ENCODE assay signal across 24 cellular contexts in genomic region chr6:33742837-33743236, GRCh38. TPM values are rescaled to one million over a fixed set of nuclear protein-coding genes. Genes with fewer than 3 reads are reported as not detected.
DNase-seq lines count a peak whose midpoint lies in the region; ATAC-seq and TF ChIP-seq lines count a peak whose summit lies in the region.
"Had no signal": no experiment of that assay in that cellular context is flagged by ENCODE, and none has a peak within 500 bp of the region (broad histone marks: within the 10 kb centered on the region; RNA-seq: fewer than 3 reads in every experiment).

No MANE protein-coding gene starts in this region.

- H3K4me1 ChIP-seq in GM23338 (ENCODE audit: insufficient read depth) (peaks cover 20% of the 10 kb centered on the region), skeletal muscle satellite cell (ENCODE audit: control insufficient read depth, insufficient read depth, low read length) (peaks cover 72% of the 10 kb centered on the region)

- H3K9me3 Mint-ChIP-seq in GM23338 (no peaks in the 10 kb centered on the region), brain (peaks cover 0 to 2% (median 0%) of the 10 kb centered on the region in 5 experiments)
- H3K9me3 Mint-ChIP-seq: activated naive CD8-positive, alpha-beta T cell treated with anti-CD3 and anti-CD28 coated beads, Interleukin-2, amount 10 ng/mL, durations not matched to agents 7 days and 5 days; CD4-positive, CD25-positive, alpha-beta regulatory T cell; HFFc6; naive B cell had no signal

- no peak for TF ChIP-seq CTCF in GM23338 (conservative IDR thresholded peaks at IDR 0.05; ENCODE audit: low read depth in 2 of 2)
- TF ChIP-seq CTCF in brain (conservative IDR thresholded peaks at IDR 0.05), result no peak

- no peak overlapping the region for H2AFZ ChIP-seq in GM23338

- no peak overlapping the region for H3K4me3 Mint-ChIP-seq in GM23338
- H3K4me3 Mint-ChIP-seq in brain, result peak overlapping the region in 1 of 5 experiments; percentile 39
- H3K4me3 Mint-ChIP-seq: activated naive CD8-positive, alpha-beta T cell treated with anti-CD3 and anti-CD28 coated beads, Interleukin-2, amount 10 ng/mL, durations not matched to agents 7 days and 5 days; CD4-positive, CD25-positive, alpha-beta regulatory T cell; HFFc6; naive B cell had no signal

- no peaks in the 10 kb centered on the region for H3F3A ChIP-seq in GM23338 (replicated peaks; ENCODE audit: low read depth)

- no peaks in the 10 kb centered on the region for H4K20me1 ChIP-seq in GM23338 (replicated peaks; ENCODE audit: insufficient read depth)

- H3K27ac Mint-ChIP-seq in GM23338 (no peak overlapping the region; the same call in 1 of the 2 replicates), brain (peak overlapping the region in 4 of 5 experiments; percentile 14 to 88 (median 62))
- H3K27ac Mint-ChIP-seq: activated naive CD8-positive, alpha-beta T cell treated with anti-CD3 and anti-CD28 coated beads, Interleukin-2, amount 10 ng/mL, durations not matched to agents 7 days and 5 days; HFFc6; naive B cell had no signal

- H3K4me2 ChIP-seq in GM23338, result no peak overlapping the region
- H3K4me2 ChIP-seq in skeletal muscle satellite cell (ENCODE audit: low read length), result peak overlapping the region; percentile 84
- H3K4me2 ChIP-seq: KMS-11, SK-N-SH had no signal

- no peaks in the 10 kb centered on the region for H3K27me3 ChIP-seq in GM23338 (ENCODE audit: insufficient read depth)
- no peaks in the 10 kb centered on the region for H3K27me3 ChIP-seq in skeletal muscle satellite cell (ENCODE audit: control insufficient read depth, insufficient read depth, low read length)
- H3K27me3 ChIP-seq: pancreas, right lobe of liver had no signal

- H3K27ac ChIP-seq in GM23338 (ENCODE audit: low read depth), result no peak overlapping the region
- H3K27ac ChIP-seq: KMS-11, suprapubic skin, WERI-Rb-1 had no signal

- no peaks in the 10 kb centered on the region for H3K9me2 ChIP-seq in GM23338 (ENCODE audit: insufficient read depth)
- H3K9me2 ChIP-seq: SK-N-SH had no signal

- H3K4me1 Mint-ChIP-seq in GM23338 (peaks cover 36% of the 10 kb centered on the region), brain (peaks cover 65% of the 10 kb centered on the region)
- H3K4me1 Mint-ChIP-seq: activated naive CD8-positive, alpha-beta T cell treated with anti-CD3 and anti-CD28 coated beads, Interleukin-2, amount 10 ng/mL, durations not matched to agents 7 days and 5 days had no signal

- H3K36me3 Mint-ChIP-seq in GM23338 (ENCODE audit: low read depth) (no peaks in the 10 kb centered on the region), brain (no peaks in the 10 kb centered on the region)
- H3K36me3 Mint-ChIP-seq: activated naive CD8-positive, alpha-beta T cell treated with anti-CD3 and anti-CD28 coated beads, Interleukin-2, amount 10 ng/mL, durations not matched to agents 7 days and 5 days; CD4-positive, CD25-positive, alpha-beta regulatory T cell; naive B cell had no signal

- H3K79me2 ChIP-seq in GM23338 (replicated peaks; ENCODE audit: insufficient read depth), result no peaks in the 10 kb centered on the region

- no peak overlapping the region for H3K4me3 ChIP-seq in GM23338
- peak overlapping the region; percentile 42 for H3K4me3 ChIP-seq in skeletal muscle satellite cell (ENCODE audit: low read length)
- H3K4me3 ChIP-seq: pancreas, right lobe of liver, suprapubic skin had no signal

- peaks cover 5% of the 10 kb centered on the region for H3K27me3 Mint-ChIP-seq in GM23338 (ENCODE audit: insufficient read depth, low read depth, poor library complexity)
- H3K27me3 Mint-ChIP-seq in brain, result peaks cover 5% of the 10 kb centered on the region

- ATAC-seq in GM23338, result peak; percentile 11
- no peak for ATAC-seq in GM18858 (IDR thresholded peaks at IDR 0.05; ENCODE audit: unreplicated experiment)
- ATAC-seq in HG03175 (IDR thresholded peaks at IDR 0.05; ENCODE audit: unreplicated experiment), result no peak
- ATAC-seq in HG03378 (IDR thresholded peaks at IDR 0.05; ENCODE audit: unreplicated experiment), result no peak
- ATAC-seq: pancreas, right lobe of liver had no signal

- no peaks in the 10 kb centered on the region for H3K36me3 ChIP-seq in GM23338 (ENCODE audit: insufficient read depth)
- peaks cover 39% of the 10 kb centered on the region for H3K36me3 ChIP-seq in skeletal muscle satellite cell (ENCODE audit: insufficient read depth, low read length)
- H3K36me3 ChIP-seq: pancreas, right lobe of liver, suprapubic skin, WERI-Rb-1 had no signal

- DNase-seq in GM23338 (ENCODE audit: low spot score) (no peak), iPS-NIHi11 (ENCODE audit: low spot score) (peak; percentile 45)
- DNase-seq: activated CD4-positive, alpha-beta T cell treated with anti-CD3 and anti-CD28 coated beads, Interleukin-2, amount 50 U/mL, for 1 hour; activated naive CD8-positive, alpha-beta T cell treated with anti-CD3 and anti-CD28 coated beads, Interleukin-2, amount 10 ng/mL, durations not matched to agents 7 days and 5 days; CD4-positive, CD25-positive, alpha-beta regulatory T cell; effector CD8-positive, alpha-beta T cell; erythroblast; foreskin melanocyte; HFFc6; naive B cell; NCI-H1930; NCI-H446 treated with DMSO at 0.1 percent for 48 hours; right lobe of liver; SK-N-SH; T-helper 2 cell; WERI-Rb-1 had no signal

- no peaks in the 10 kb centered on the region for H3K9me3 ChIP-seq in skeletal muscle satellite cell (replicated peaks; ENCODE audit: low read length)
- H3K9me3 ChIP-seq: pancreas, right lobe of liver, SK-N-SH, suprapubic skin had no signal

- H3K9ac ChIP-seq in skeletal muscle satellite cell (ENCODE audit: low read depth, low read length), result no peak overlapping the region
- H3K9ac ChIP-seq: KMS-11, SK-N-SH had no signal

TF ChIP-seq in GM23338, 12 proteins besides CTCF, POLR2A, EP300 and RAD21:
- TF ChIP-seq CREB1 (CRISPR knock-in tag; IDR thresholded peaks at IDR 0.05; ENCODE audit: low read depth), result no peak
- no peak for TF ChIP-seq EZH2 (IDR thresholded peaks at IDR 0.05; ENCODE audit: low read depth, unreplicated experiment)
- TF ChIP-seq EZH2phosphoT487 (IDR thresholded peaks at IDR 0.05; ENCODE audit: unreplicated experiment), result no peak
- no peak for TF ChIP-seq NANOG (IDR thresholded peaks at IDR 0.05; ENCODE audit: borderline replicate concordance)
- no peak for TF ChIP-seq POLR2AphosphoS5 (IDR thresholded peaks at IDR 0.05; ENCODE audit: low read depth)
- TF ChIP-seq STAT1 (IDR thresholded peaks at IDR 0.05; ENCODE audit: unreplicated experiment), result no peak
- TF ChIP-seq JUNB (IDR thresholded peaks at IDR 0.05; ENCODE audit: unreplicated experiment), result no peak

RNA-seq across cellular contexts. Expression of gene IP6K3, which starts 3.9 kb away (rescaled TPM):
- 0.14 TPM in 1 of 2 replicates, not detected in the other for total RNA-seq in GM23338 (2014; rRNA removed; shearing (Covaris generic))
- polyA plus RNA-seq in GM23338 (2016; fragmentation: Nextera tagmentation; extraction: Ambion mirVana) (0.16 TPM in 2 replicates), brain (ENCODE audit: insufficient read depth, low read depth, low replicate concordance) (6.4 TPM)
- 0.51 and 2.6 TPM in 2 replicates for total RNA-seq in skeletal muscle satellite cell (2012; rRNA removed)
- total RNA-seq: activated naive CD8-positive, alpha-beta T cell treated with anti-CD3 and anti-CD28 coated beads, Interleukin-2, amount 10 ng/mL, durations not matched to agents 7 days and 5 days; CD4-positive, CD25-positive, alpha-beta regulatory T cell had no signal
- polyA plus RNA-seq: CD4-positive, CD25-positive, alpha-beta regulatory T cell had no signal

RNA-seq across cellular contexts. Expression of gene UQCC2, which starts 31.3 kb away (rescaled TPM):
- total RNA-seq in GM23338 (2014; rRNA removed; shearing (Covaris generic)), result 33.9 and 48.9 TPM in 2 replicates
- polyA plus RNA-seq in GM23338 (2016; fragmentation: Nextera tagmentation; extraction: Ambion mirVana), result 379 and 450 TPM in 2 replicates
- 148 TPM for polyA plus RNA-seq in brain (ENCODE audit: insufficient read depth, low read depth, low replicate concordance)
- 17.5 and 18.8 TPM in 2 replicates for total RNA-seq in skeletal muscle satellite cell (2012; rRNA removed)

RNA-seq across cellular contexts. Expression of gene LEMD2, which starts 46.1 kb away (rescaled TPM):
- total RNA-seq in GM23338 (2014; rRNA removed; shearing (Covaris generic)), result 55.6 and 64.7 TPM in 2 replicates
- polyA plus RNA-seq in GM23338 (2016; fragmentation: Nextera tagmentation; extraction: Ambion mirVana) (28.6 and 32.0 TPM in 2 replicates), brain (ENCODE audit: insufficient read depth, low read depth, low replicate concordance) (49.4 TPM)
- total RNA-seq in skeletal muscle satellite cell (2012; rRNA removed), result 20.3 TPM in 2 replicates
